ENCODE assay signal across 40 cellular contexts in the genomic region with DNA sequence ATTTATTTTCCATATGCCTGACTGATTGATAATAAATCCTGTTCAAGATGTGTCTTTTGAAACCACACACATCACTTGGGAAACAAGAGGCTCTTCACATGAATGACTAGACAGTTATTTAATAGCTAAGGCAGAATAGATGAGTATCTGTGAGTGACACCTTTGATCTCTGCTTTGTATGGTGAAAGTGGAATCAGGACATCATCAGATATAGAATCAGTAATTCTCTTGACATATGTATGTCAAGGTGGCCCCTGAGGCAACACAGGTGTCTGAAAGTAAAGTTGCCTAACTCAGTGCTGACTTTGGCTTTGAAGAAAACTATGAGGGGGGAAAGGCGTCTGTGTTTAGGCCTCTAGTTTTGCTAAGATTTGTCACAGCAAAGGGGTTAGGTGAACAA. TPM values are rescaled to one million over a fixed set of nuclear protein-coding genes. Genes with fewer than 3 reads are reported as not detected.
"Had no signal": no experiment of that assay in that cellular context is flagged by ENCODE, and none has a peak within 500 bp of the region (broad histone marks: within the 10 kb centered on the region; RNA-seq: fewer than 3 reads in every experiment).

No MANE protein-coding gene starts in this region.

- H3K27me3 ChIP-seq: Peyer's patch, SJSA1 had no signal

- H3K27me3 Mint-ChIP-seq: activated B cell treated with CpG ODN at 0.5 μM for 24 hours; activated CD4-positive, alpha-beta memory T cell treated with anti-CD3 and anti-CD28 coated beads, Interleukin-2, amount 10 ng/mL, durations not matched to agents 7 days and 5 days; activated CD8-positive, alpha-beta memory T cell treated with anti-CD3 and anti-CD28 coated beads, Interleukin-2, amount 10 ng/mL, durations not matched to agents 7 days and 5 days; activated naive CD4-positive, alpha-beta T cell treated with anti-CD3 and anti-CD28 coated beads, Interleukin-2, amount 10 ng/mL, durations not matched to agents 7 days and 5 days; activated naive CD8-positive, alpha-beta T cell; activated naive CD8-positive, alpha-beta T cell treated with anti-CD3 and anti-CD28 coated beads, Interleukin-2, amount 50 U/mL, for 24 hours; brain had no signal

- H3K4me3 Mint-ChIP-seq: activated B cell treated with CpG ODN at 0.5 μM for 24 hours; activated CD4-positive, alpha-beta memory T cell treated with anti-CD3 and anti-CD28 coated beads, Interleukin-2, amount 10 ng/mL, durations not matched to agents 7 days and 5 days; activated CD8-positive, alpha-beta memory T cell treated with anti-CD3 and anti-CD28 coated beads, Interleukin-2, amount 10 ng/mL, durations not matched to agents 7 days and 5 days; activated naive CD4-positive, alpha-beta T cell treated with anti-CD3 and anti-CD28 coated beads, Interleukin-2, amount 10 ng/mL, durations not matched to agents 7 days and 5 days; activated naive CD8-positive, alpha-beta T cell; activated naive CD8-positive, alpha-beta T cell treated with anti-CD3 and anti-CD28 coated beads, Interleukin-2, amount 50 U/mL, for 24 hours; brain had no signal

- DNase-seq: activated B cell treated with CpG ODN at 0.5 μM for 24 hours; activated CD4-positive, alpha-beta memory T cell treated with anti-CD3 and anti-CD28 coated beads, Interleukin-2, amount 10 ng/mL, durations not matched to agents 7 days and 5 days; activated CD4-positive, alpha-beta T cell treated with anti-CD3 and anti-CD28 coated beads for 4 hours; activated CD4-positive, alpha-beta T cell treated with anti-CD3 and anti-CD28 coated beads, Interleukin-2, amount 50 U/mL, for 1 hour; activated CD4-positive, CD25-positive, alpha-beta regulatory T cell treated with anti-CD3 and anti-CD28 coated beads, Interleukin-2, amount 50 U/mL, for 72 hours; activated CD8-positive, alpha-beta memory T cell treated with anti-CD3 and anti-CD28 coated beads for 24 hours; activated CD8-positive, alpha-beta memory T cell treated with anti-CD3 and anti-CD28 coated beads, Interleukin-2, amount 10 ng/mL, durations not matched to agents 7 days and 5 days; activated CD8-positive, alpha-beta memory T cell treated with anti-CD3 and anti-CD28 coated beads, Interleukin-2, amount 50 U/mL, for 48 hours; activated effector memory CD4-positive, alpha-beta T cell treated with Interleukin-2 at 50 U/mL for 16 hours; activated naive CD4-positive, alpha-beta T cell treated with anti-CD3 and anti-CD28 coated beads, Interleukin-2, amount 10 ng/mL, durations not matched to agents 7 days and 5 days; activated naive CD8-positive, alpha-beta T cell treated with anti-CD3 and anti-CD28 coated beads, Interleukin-2, amount 50 U/mL, for 24 hours; activated T-cell treated with anti-CD3 and anti-CD28 coated beads, Interleukin-2, amount 50 U/mL, for 48 hours; anterior cingulate cortex; central memory CD4-positive, alpha-beta T cell; NCI-H1105 treated with DMSO at 0.1 percent for 48 hours; NCI-H1436; NCI-H1694; NCI-H1930; NCI-H2081 treated with DMSO at 0.1 percent for 48 hours; NCI-H2171 treated with DMSO at 0.1 percent for 48 hours; NCI-H226; NCI-H446 treated with DMSO at 0.1 percent for 48 hours; NCI-H526; NCI-H748 treated with DMSO at 0.1 percent for 48 hours; NK-92 treated with Interleukin-12 subunit alpha and Interleukin-12 subunit beta, amount 100 ng/mL, for 24 hours; PC-3; Peyer's patch; RPMI8226; SHP77 treated with DMSO at 0.1 percent for 48 hours; SW 1271; T-helper 1 cell; T-helper 2 cell; T-helper 9 cell had no signal

- H3K36me3 Mint-ChIP-seq: activated naive CD4-positive, alpha-beta T cell treated with anti-CD3 and anti-CD28 coated beads, Interleukin-2, amount 10 ng/mL, durations not matched to agents 7 days and 5 days; activated naive CD8-positive, alpha-beta T cell; brain had no signal

- ATAC-seq: activated CD8-positive, alpha-beta memory T cell treated with anti-CD3 and anti-CD28 coated beads, Interleukin-2, amount 10 ng/mL, durations not matched to agents 7 days and 5 days; activated naive CD8-positive, alpha-beta T cell treated with anti-CD3 and anti-CD28 coated beads, Interleukin-2, amount 50 U/mL, for 24 hours; PC-3 had no signal

- H3K9me3 Mint-ChIP-seq: activated B cell treated with CpG ODN at 0.5 μM for 24 hours, brain had no signal

- H3K27ac ChIP-seq: Peyer's patch, SJSA1, VCaP had no signal

- H3K4me1 Mint-ChIP-seq: activated B cell treated with CpG ODN at 0.5 μM for 24 hours; activated CD4-positive, alpha-beta memory T cell treated with anti-CD3 and anti-CD28 coated beads, Interleukin-2, amount 10 ng/mL, durations not matched to agents 7 days and 5 days; activated naive CD4-positive, alpha-beta T cell treated with anti-CD3 and anti-CD28 coated beads, Interleukin-2, amount 10 ng/mL, durations not matched to agents 7 days and 5 days; activated naive CD8-positive, alpha-beta T cell treated with anti-CD3 and anti-CD28 coated beads, Interleukin-2, amount 50 U/mL, for 24 hours; brain had no signal

- H3K27ac Mint-ChIP-seq: activated B cell treated with CpG ODN at 0.5 μM for 24 hours; activated CD4-positive, alpha-beta memory T cell treated with anti-CD3 and anti-CD28 coated beads, Interleukin-2, amount 10 ng/mL, durations not matched to agents 7 days and 5 days; activated CD8-positive, alpha-beta memory T cell treated with anti-CD3 and anti-CD28 coated beads, Interleukin-2, amount 10 ng/mL, durations not matched to agents 7 days and 5 days; activated naive CD4-positive, alpha-beta T cell treated with anti-CD3 and anti-CD28 coated beads, Interleukin-2, amount 10 ng/mL, durations not matched to agents 7 days and 5 days; activated naive CD8-positive, alpha-beta T cell; activated naive CD8-positive, alpha-beta T cell treated with anti-CD3 and anti-CD28 coated beads, Interleukin-2, amount 50 U/mL, for 24 hours; brain had no signal

- H3K4me1 ChIP-seq: Peyer's patch, SJSA1 had no signal

- H3K36me3 ChIP-seq: Peyer's patch, SJSA1 had no signal

- H3K4me3 ChIP-seq: Peyer's patch, SJSA1 had no signal

RNA-seq across cellular contexts. Expression of a gene that starts 43.1 kb away (rescaled TPM):
- total RNA-seq: activated B cell treated with CpG ODN at 0.5 μM for 24 hours; activated CD8-positive, alpha-beta memory T cell treated with anti-CD3 and anti-CD28 coated beads, Interleukin-2, amount 10 ng/mL, durations not matched to agents 7 days and 5 days; bronchial epithelial cell; cerebellum; M059J; PC-3; SJSA1 had no signal
